21 cellular contexts compared by ENCODE assay signal in the genomic region with DNA sequence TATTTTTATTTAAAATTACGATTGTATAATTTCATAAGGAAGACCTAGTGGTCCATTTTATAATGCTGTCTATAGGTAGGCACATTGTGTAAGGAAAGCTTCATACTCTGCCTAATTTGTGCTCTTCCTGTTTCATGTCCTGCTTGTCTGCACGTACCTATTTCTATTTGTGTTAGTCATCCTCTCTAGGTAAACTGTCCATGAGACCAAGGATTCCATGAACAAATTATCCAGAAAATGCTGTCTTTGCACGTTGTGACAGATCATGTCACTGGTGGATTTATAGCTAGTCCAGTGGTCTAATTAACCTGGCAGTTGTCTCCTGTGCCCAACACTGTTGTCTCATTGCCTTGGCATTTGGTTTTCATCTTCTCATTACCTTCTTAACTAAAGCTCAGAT. TPM values are rescaled to one million over a fixed set of nuclear protein-coding genes. Genes with fewer than 3 reads are reported as not detected.
"Had no signal": no experiment of that assay in that cellular context is flagged by ENCODE, and none has a peak within 500 bp of the region (broad histone marks: within the 10 kb centered on the region; RNA-seq: fewer than 3 reads in every experiment).

No MANE protein-coding gene starts in this region.

- ATAC-seq: activated T-helper 17 cell treated with anti-CD3 and anti-CD28 coated beads, Interleukin-2, amount 50 U/mL, for 72 hours; Right ventricle myocardium inferior had no signal

- H3K4me3 ChIP-seq: SJCRH30 had no signal

- H3K27me3 ChIP-seq: brain microvascular endothelial cell, SJCRH30 had no signal

- DNase-seq: activated CD4-positive, alpha-beta memory T cell treated with anti-CD3 and anti-CD28 coated beads, Interleukin-2, amount 10 ng/mL, durations not matched to agents 7 days and 5 days; activated CD4-positive, alpha-beta T cell treated with anti-CD3 and anti-CD28 coated beads, Interleukin-2, amount 10 ng/mL, durations not matched to agents 7 days and 5 days; activated CD4-positive, CD25-positive, alpha-beta regulatory T cell; activated gamma-delta T cell; activated naive CD4-positive, alpha-beta T cell treated with anti-CD3 and anti-CD28 coated beads, Interleukin-2, amount 10 ng/mL, durations not matched to agents 7 days and 5 days; activated naive CD8-positive, alpha-beta T cell treated with anti-CD3 and anti-CD28 coated beads for 36 hours; activated T-cell treated with anti-CD3 and anti-CD28 coated beads for 4 hours; activated T-cell treated with anti-CD3 and anti-CD28 coated beads, Interleukin-2, amount 50 U/mL, for 48 hours; brain microvascular endothelial cell; caudate nucleus; NCI-H1048; NCI-H1694 treated with DMSO at 0.1 percent for 48 hours; NCI-H2081; NCI-H446; NCI-H524; NCI-H82; SJCRH30; SK-N-SH; T-helper 1 cell had no signal

- H3K36me3 ChIP-seq: brain microvascular endothelial cell, SJCRH30 had no signal

RNA-seq across cellular contexts. Expression of a gene that starts 44.8 kb away (rescaled TPM):
- total RNA-seq: activated CD4-positive, alpha-beta memory T cell treated with anti-CD3 and anti-CD28 coated beads, Interleukin-2, amount 10 ng/mL, durations not matched to agents 7 days and 5 days; activated CD4-positive, alpha-beta T cell treated with anti-CD3 and anti-CD28 coated beads, Interleukin-2, amount 10 ng/mL, durations not matched to agents 7 days and 5 days had no signal
